1 cellular context compared by ENCODE assay signal in the genomic region with DNA sequence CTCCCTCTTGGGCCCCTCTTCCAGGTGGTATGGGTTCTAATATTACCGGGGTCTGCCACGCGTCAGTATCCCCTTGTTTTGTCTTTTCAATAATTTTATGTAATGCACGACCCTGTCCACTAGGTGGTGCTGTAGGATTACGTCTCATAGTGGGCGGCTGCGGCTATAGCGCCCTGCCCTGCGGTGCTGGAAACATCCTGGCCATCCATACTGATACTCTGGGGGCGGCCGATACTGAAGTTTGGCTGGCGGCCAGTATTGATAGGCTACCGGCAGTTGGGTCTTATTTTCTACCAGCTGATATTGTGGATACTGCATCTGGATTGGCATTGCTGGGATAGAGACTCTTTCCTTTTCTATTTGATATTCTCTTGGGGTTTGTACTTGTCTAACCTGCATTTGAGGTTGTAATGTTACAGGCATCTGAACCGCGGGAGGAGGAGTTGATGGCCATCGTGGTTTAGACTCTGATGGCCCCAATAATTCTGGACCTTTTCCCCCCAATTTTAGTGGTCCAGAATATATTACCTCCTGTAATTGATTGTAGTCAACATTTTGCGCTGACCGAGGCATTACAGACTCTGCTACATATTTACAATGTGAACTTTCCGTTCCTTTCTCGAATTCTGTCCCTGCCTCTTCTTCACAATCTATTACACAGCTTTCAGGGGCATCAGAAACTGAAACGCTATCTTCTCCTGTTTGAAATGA.
TF ChIP-seq lines count a peak whose summit lies in the region.

No MANE protein-coding gene starts in this region.

TF ChIP-seq in HepG2, 621 proteins besides CTCF, POLR2A, EP300 and RAD21 (continued from another document and continues in another):
- TF ChIP-seq RERE (CRISPR knock-in tag; IDR thresholded peaks at IDR 0.05; ENCODE audit: low read depth), result no peak
- no peak for TF ChIP-seq ATF2 (CRISPR knock-in tag; IDR thresholded peaks at IDR 0.05)
- no peak for TF ChIP-seq ZNF747 (CRISPR knock-in tag; IDR thresholded peaks at IDR 0.05; ENCODE audit: borderline replicate concordance)
- no peak for TF ChIP-seq ZNF543 (CRISPR knock-in tag; IDR thresholded peaks at IDR 0.05)
- no peak for TF ChIP-seq SNAPC5 (CRISPR knock-in tag; IDR thresholded peaks at IDR 0.05; ENCODE audit: borderline replicate concordance)
- no peak for TF ChIP-seq ZNF552 (CRISPR knock-in tag; IDR thresholded peaks at IDR 0.05; ENCODE audit: borderline replicate concordance)
- TF ChIP-seq, protein P1, sequence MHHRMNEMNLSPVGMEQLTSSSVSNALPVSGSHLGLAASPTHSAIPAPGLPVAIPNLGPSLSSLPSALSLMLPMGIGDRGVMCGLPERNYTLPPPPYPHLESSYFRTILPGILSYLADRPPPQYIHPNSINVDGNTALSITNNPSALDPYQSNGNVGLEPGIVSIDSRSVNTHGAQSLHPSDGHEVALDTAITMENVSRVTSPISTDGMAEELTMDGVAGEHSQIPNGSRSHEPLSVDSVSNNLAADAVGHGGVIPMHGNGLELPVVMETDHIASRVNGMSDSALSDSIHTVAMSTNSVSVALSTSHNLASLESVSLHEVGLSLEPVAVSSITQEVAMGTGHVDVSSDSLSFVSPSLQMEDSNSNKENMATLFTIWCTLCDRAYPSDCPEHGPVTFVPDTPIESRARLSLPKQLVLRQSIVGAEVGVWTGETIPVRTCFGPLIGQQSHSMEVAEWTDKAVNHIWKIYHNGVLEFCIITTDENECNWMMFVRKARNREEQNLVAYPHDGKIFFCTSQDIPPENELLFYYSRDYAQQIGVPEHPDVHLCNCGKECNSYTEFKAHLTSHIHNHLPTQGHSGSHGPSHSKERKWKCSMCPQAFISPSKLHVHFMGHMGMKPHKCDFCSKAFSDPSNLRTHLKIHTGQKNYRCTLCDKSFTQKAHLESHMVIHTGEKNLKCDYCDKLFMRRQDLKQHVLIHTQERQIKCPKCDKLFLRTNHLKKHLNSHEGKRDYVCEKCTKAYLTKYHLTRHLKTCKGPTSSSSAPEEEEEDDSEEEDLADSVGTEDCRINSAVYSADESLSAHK (CRISPR knock-in tag; IDR thresholded peaks at IDR 0.05; ENCODE audit: borderline replicate concordance), result no peak
- TF ChIP-seq HNRNPH1 (optimal IDR thresholded peaks at IDR 0.05; ENCODE audit: low read depth, low read length), result no peak
- TF ChIP-seq, protein P2, sequence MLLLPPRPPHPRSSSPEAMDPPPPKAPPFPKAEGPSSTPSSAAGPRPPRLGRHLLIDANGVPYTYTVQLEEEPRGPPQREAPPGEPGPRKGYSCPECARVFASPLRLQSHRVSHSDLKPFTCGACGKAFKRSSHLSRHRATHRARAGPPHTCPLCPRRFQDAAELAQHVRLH (CRISPR knock-in tag; IDR thresholded peaks at IDR 0.05; ENCODE audit: borderline replicate concordance, low read depth), result no peak
- no peak for TF ChIP-seq ZFP1 (CRISPR knock-in tag; IDR thresholded peaks at IDR 0.05)
- no peak for TF ChIP-seq ZNF589 (CRISPR knock-in tag; conservative IDR thresholded peaks at IDR 0.05)
- TF ChIP-seq, protein P3, sequence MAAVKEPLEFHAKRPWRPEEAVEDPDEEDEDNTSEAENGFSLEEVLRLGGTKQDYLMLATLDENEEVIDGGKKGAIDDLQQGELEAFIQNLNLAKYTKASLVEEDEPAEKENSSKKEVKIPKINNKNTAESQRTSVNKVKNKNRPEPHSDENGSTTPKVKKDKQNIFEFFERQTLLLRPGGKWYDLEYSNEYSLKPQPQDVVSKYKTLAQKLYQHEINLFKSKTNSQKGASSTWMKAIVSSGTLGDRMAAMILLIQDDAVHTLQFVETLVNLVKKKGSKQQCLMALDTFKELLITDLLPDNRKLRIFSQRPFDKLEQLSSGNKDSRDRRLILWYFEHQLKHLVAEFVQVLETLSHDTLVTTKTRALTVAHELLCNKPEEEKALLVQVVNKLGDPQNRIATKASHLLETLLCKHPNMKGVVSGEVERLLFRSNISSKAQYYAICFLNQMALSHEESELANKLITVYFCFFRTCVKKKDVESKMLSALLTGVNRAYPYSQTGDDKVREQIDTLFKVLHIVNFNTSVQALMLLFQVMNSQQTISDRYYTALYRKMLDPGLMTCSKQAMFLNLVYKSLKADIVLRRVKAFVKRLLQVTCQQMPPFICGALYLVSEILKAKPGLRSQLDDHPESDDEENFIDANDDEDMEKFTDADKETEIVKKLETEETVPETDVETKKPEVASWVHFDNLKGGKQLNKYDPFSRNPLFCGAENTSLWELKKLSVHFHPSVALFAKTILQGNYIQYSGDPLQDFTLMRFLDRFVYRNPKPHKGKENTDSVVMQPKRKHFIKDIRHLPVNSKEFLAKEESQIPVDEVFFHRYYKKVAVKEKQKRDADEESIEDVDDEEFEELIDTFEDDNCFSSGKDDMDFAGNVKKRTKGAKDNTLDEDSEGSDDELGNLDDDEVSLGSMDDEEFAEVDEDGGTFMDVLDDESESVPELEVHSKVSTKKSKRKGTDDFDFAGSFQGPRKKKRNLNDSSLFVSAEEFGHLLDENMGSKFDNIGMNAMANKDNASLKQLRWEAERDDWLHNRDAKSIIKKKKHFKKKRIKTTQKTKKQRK (IDR thresholded peaks at IDR 0.05; ENCODE audit: low read length), result no peak
- TF ChIP-seq E2F2 (CRISPR knock-in tag; IDR thresholded peaks at IDR 0.05; ENCODE audit: borderline replicate concordance), result no peak
- TF ChIP-seq DNMT1 (CRISPR knock-in tag; IDR thresholded peaks at IDR 0.05), result no peak
- TF ChIP-seq HIC2 (CRISPR knock-in tag; IDR thresholded peaks at IDR 0.05; ENCODE audit: low read depth), result no peak
- TF ChIP-seq KLF6 (CRISPR knock-in tag; IDR thresholded peaks at IDR 0.05), result no peak
- no peak for TF ChIP-seq ZMYM4 (CRISPR knock-in tag; IDR thresholded peaks at IDR 0.05)
- no peak for TF ChIP-seq ZNF136 (CRISPR knock-in tag; IDR thresholded peaks at IDR 0.05; ENCODE audit: low read depth)
- TF ChIP-seq ZNF484 (CRISPR knock-in tag; IDR thresholded peaks at IDR 0.05; ENCODE audit: borderline replicate concordance, low read depth), result no peak
- TF ChIP-seq, protein P4, sequence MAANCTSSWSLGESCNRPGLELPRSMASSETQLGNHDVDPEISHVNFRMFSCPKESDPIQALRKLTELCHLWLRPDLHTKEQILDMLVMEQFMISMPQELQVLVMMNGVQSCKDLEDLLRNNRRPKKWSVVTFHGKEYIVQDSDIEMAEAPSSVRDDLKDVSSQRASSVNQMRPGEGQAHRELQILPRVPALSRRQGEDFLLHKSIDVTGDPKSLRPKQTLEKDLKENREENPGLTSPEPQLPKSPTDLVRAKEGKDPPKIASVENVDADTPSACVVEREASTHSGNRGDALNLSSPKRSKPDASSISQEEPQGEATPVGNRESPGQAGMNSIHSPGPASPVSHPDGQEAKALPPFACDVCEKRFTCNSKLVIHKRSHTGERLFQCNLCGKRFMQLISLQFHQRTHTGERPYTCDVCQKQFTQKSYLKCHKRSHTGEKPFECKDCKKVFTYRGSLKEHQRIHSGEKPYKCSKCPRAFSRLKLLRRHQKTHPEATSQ (CRISPR knock-in tag; IDR thresholded peaks at IDR 0.05; ENCODE audit: borderline replicate concordance), result no peak
